In genomic region chr14:95297832-95298231, GRCh38 we compare ENCODE assay signal across 18 cellular contexts.
"Had no signal": no experiment of that assay in that cellular context is flagged by ENCODE, and none has a peak within 500 bp of the region (broad histone marks: within the 10 kb centered on the region; RNA-seq: fewer than 3 reads in every experiment).

No MANE protein-coding gene starts in this region.

- H3K27ac ChIP-seq: coronary artery, gastroesophageal sphincter, ovary had no signal

- H3K36me3 ChIP-seq: gastroesophageal sphincter, ovary had no signal

- H3K27ac Mint-ChIP-seq: activated CD8-positive, alpha-beta T cell treated with anti-CD3 and anti-CD28 coated beads, Interleukin-2, amount 10 ng/mL, durations not matched to agents 7 days and 5 days; activated naive CD8-positive, alpha-beta T cell treated with anti-CD3 and anti-CD28 coated beads, Interleukin-2, amount 50 U/mL, for 24 hours; type B pancreatic cell had no signal

- H3K4me3 Mint-ChIP-seq: activated CD8-positive, alpha-beta T cell treated with anti-CD3 and anti-CD28 coated beads, Interleukin-2, amount 10 ng/mL, durations not matched to agents 7 days and 5 days; activated naive CD8-positive, alpha-beta T cell treated with anti-CD3 and anti-CD28 coated beads, Interleukin-2, amount 50 U/mL, for 24 hours; neural crest cell; type B pancreatic cell had no signal

- H3K27me3 ChIP-seq: ovary had no signal

- ATAC-seq: activated CD8-positive, alpha-beta T cell treated with anti-CD3 and anti-CD28 coated beads, Interleukin-2, amount 10 ng/mL, durations not matched to agents 7 days and 5 days; activated naive CD8-positive, alpha-beta T cell treated with anti-CD3 and anti-CD28 coated beads, Interleukin-2, amount 50 U/mL, for 24 hours; gastroesophageal sphincter; left ventricle myocardium superior had no signal

- DNase-seq: activated CD4-positive, alpha-beta T cell treated with anti-CD3 and anti-CD28 coated beads for 48 hours; activated CD8-positive, alpha-beta memory T cell treated with anti-CD3 and anti-CD28 coated beads, Interleukin-2, amount 50 U/mL, for 48 hours; activated CD8-positive, alpha-beta T cell treated with anti-CD3 and anti-CD28 coated beads, Interleukin-2, amount 10 ng/mL, durations not matched to agents 7 days and 5 days; activated naive CD4-positive, alpha-beta T cell treated with Interleukin-2 at 50 U/mL for 16 hours; activated naive CD8-positive, alpha-beta T cell treated with anti-CD3 and anti-CD28 coated beads, Interleukin-2, amount 50 U/mL, for 24 hours; effector CD8-positive, alpha-beta T cell; left ventricle myocardium superior; mesendoderm; ovary; retina; stimulated activated CD4-positive, alpha-beta T cell treated with anti-CD3 and anti-CD28 coated beads, Interleukin-4, amount 100 ng/mL, for 4 hours; T-helper 9 cell had no signal

- H3K4me3 ChIP-seq: coronary artery, gastroesophageal sphincter, ovary had no signal

- H3K9me3 Mint-ChIP-seq: activated naive CD8-positive, alpha-beta T cell treated with anti-CD3 and anti-CD28 coated beads, Interleukin-2, amount 50 U/mL, for 24 hours; neural crest cell had no signal

- FAIRE-seq: astrocyte, keratinocyte had no signal

- H3K27me3 Mint-ChIP-seq: type B pancreatic cell had no signal

- H3K9me3 ChIP-seq: ovary had no signal
